1 cellular context compared by ENCODE assay signal in genomic region chr10:103492655-103493261, GRCh38.
TF ChIP-seq lines count a peak whose summit lies in the region.

No MANE protein-coding gene starts in this region.

TF ChIP-seq in H1, 55 proteins besides CTCF, POLR2A, EP300 and RAD21:
- no peak for TF ChIP-seq GTF2F1 (IDR thresholded peaks at IDR 0.05; ENCODE audit: borderline replicate concordance, low read depth, low read length)
- TF ChIP-seq SP2 (IDR thresholded peaks at IDR 0.05; ENCODE audit: low read length), result no peak
- TF ChIP-seq MAFK (IDR thresholded peaks at IDR 0.05; ENCODE audit: low read depth, low read length), result no peak
- no peak for TF ChIP-seq CEBPB (IDR thresholded peaks at IDR 0.05; ENCODE audit: low read depth, low read length)
